In the genomic region with DNA sequence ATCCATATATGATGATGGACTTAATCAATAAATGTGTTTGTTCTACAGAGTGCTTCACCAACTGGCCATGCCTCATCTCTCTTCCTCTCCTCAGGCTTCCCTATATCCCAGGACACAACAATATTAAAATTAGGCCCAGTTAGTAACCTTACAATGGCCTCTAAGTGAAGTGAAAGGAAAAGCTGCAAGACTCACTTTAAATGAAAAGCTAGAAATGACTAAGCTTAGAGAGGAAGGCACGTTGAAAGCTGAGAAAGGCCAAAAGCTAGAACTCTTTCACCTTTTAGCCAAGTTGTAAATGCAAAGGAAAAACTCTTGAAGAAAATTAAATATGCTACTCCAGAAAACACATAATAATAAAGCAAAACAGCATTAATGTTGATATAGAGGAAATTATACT, we compare ENCODE assay signal across 29 cellular contexts.
DNase-seq lines count a peak whose midpoint lies in the region; ATAC-seq and TF ChIP-seq lines count a peak whose summit lies in the region.
"Had no signal": no experiment of that assay in that cellular context is flagged by ENCODE, and none has a peak within 500 bp of the region (broad histone marks: within the 10 kb centered on the region; RNA-seq: fewer than 3 reads in every experiment).

No MANE protein-coding gene starts in this region.

- peak; percentile 92 for ATAC-seq in GM18858 (IDR thresholded peaks at IDR 0.05; ENCODE audit: unreplicated experiment)
- peak; percentile 72 for ATAC-seq in GM21619 (IDR thresholded peaks at IDR 0.05; ENCODE audit: unreplicated experiment)
- ATAC-seq in HG02973 (IDR thresholded peaks at IDR 0.05; ENCODE audit: unreplicated experiment) = peak; percentile 67
- no peak for ATAC-seq in HG03439 (IDR thresholded peaks at IDR 0.05; ENCODE audit: unreplicated experiment)
- ATAC-seq: activated T-cell treated with anti-CD3 and anti-CD28 coated beads, Interleukin-2, amount 50 U/mL, for 4 hours; heart right ventricle; sciatic nerve had no signal

- H3F3A ChIP-seq in MM.1S (ENCODE audit: insufficient read depth, low read length) = no peaks in the 10 kb centered on the region

- no peaks in the 10 kb centered on the region for H3K27me3 ChIP-seq in OCI-LY3 (ENCODE audit: low read depth, low read length)
- H3K27me3 ChIP-seq in MM.1S (replicated peaks; ENCODE audit: insufficient read depth, low read length) = no peaks in the 10 kb centered on the region
- H3K27me3 ChIP-seq: BLaER1 treated with 17β-estradiol and CSF1 and Interleukin-3, amounts not matched to agents 10 nM and 100 nM; breast epithelium; heart right ventricle; vagina had no signal

- H3K9ac ChIP-seq in OCI-LY3 (ENCODE audit: low read length) = peak overlapping the region; percentile 21; the same call in 1 of the 2 replicates
- no peak overlapping the region for H3K9ac ChIP-seq in MM.1S (ENCODE audit: low read length)
- H3K9ac ChIP-seq: BLaER1 treated with 17β-estradiol and CSF1 and Interleukin-3, amounts not matched to agents 10 nM and 100 nM; SK-N-SH had no signal

- H3K4me3 ChIP-seq in OCI-LY3 (ENCODE audit: low read length) (no peak overlapping the region), MM.1S (ENCODE audit: low read length) (no peak overlapping the region)
- H3K4me3 ChIP-seq: BLaER1 treated with 17β-estradiol and CSF1 and Interleukin-3, amounts not matched to agents 10 nM and 100 nM; breast epithelium; heart right ventricle; vagina had no signal

- H3K4me1 ChIP-seq in OCI-LY3 (ENCODE audit: low read length) (peaks cover 17% of the 10 kb centered on the region), MM.1S (ENCODE audit: low read length) (no peaks in the 10 kb centered on the region)
- H3K4me1 ChIP-seq: BLaER1 treated with 17β-estradiol and CSF1 and Interleukin-3, amounts not matched to agents 10 nM and 100 nM; breast epithelium; Caco-2; heart right ventricle; vagina had no signal

- H2AFZ ChIP-seq in OCI-LY3 (ENCODE audit: low read depth, low read length) (peak overlapping the region; percentile 42; the same call in 1 of the 2 replicates), MM.1S (ENCODE audit: low read length) (no peak overlapping the region)

- H3K27ac ChIP-seq in OCI-LY3 (ENCODE audit: low read length) (peak overlapping the region; percentile 76), MM.1S (ENCODE audit: low read length) (no peak overlapping the region)
- H3K27ac ChIP-seq: BLaER1 treated with 17β-estradiol and CSF1 and Interleukin-3, amounts not matched to agents 10 nM and 100 nM; breast epithelium; heart right ventricle; vagina had no signal

- H3K4me2 ChIP-seq in OCI-LY3 (ENCODE audit: low read length) = peak overlapping the region; percentile 37
- H3K4me2 ChIP-seq in MM.1S (ENCODE audit: low read depth, low read length) = no peak overlapping the region
- H3K4me2 ChIP-seq: BLaER1 treated with 17β-estradiol and CSF1 and Interleukin-3, amounts not matched to agents 10 nM and 100 nM; SK-N-SH had no signal

- H3K36me3 ChIP-seq in OCI-LY3 (replicated peaks; ENCODE audit: low read depth, low read length) (peaks cover 4% of the 10 kb centered on the region), MM.1S (replicated peaks; ENCODE audit: insufficient read depth, low read length) (no peaks in the 10 kb centered on the region)
- H3K36me3 ChIP-seq: BLaER1 treated with 17β-estradiol and CSF1 and Interleukin-3, amounts not matched to agents 10 nM and 100 nM; breast epithelium; heart right ventricle; vagina had no signal

- H3K9me2 ChIP-seq in MM.1S (replicated peaks; ENCODE audit: insufficient read depth, low read length) = no peaks in the 10 kb centered on the region
- H3K9me2 ChIP-seq: SK-N-SH had no signal

- H3K79me2 ChIP-seq in OCI-LY3 (ENCODE audit: low read length) (no peaks in the 10 kb centered on the region), MM.1S (ENCODE audit: low read length) (no peaks in the 10 kb centered on the region)

- no peak for DNase-seq in MM.1S
- DNase-seq in NCI-H146 (lab: John Stamatoyannopoulos, UW) = no peak
- no peak for DNase-seq in GDM1 (lab: John Stamatoyannopoulos, UW)
- DNase-seq: activated CD4-positive, alpha-beta T cell treated with anti-CD3 and anti-CD28 coated beads for 48 hours; activated naive CD4-positive, alpha-beta T cell; activated T-cell treated with anti-CD3 and anti-CD28 coated beads, Interleukin-2, amount 50 U/mL, for 4 hours; amniotic stem cell; Caco-2; DMS79 treated with DMSO at 0.1 percent for 48 hours; effector CD8-positive, alpha-beta T cell; erythroblast; foreskin fibroblast; HCEC 1CT; heart right ventricle; mammary epithelial cell; NCI-H1417 treated with DMSO at 0.1 percent for 48 hours; NCI-H2107; RPMI8226; SK-N-SH; stimulated activated naive CD4-positive, alpha-beta T cell treated with Interleukin-2 at 50 U/mL for 16 hours had no signal

- H3K9me3 ChIP-seq in OCI-LY3 (ENCODE audit: insufficient read depth, low read length) (peaks cover 3% of the 10 kb centered on the region; the same call in 1 of the 2 replicates), MM.1S (replicated peaks; ENCODE audit: insufficient read depth, low read length) (no peaks in the 10 kb centered on the region)
- H3K9me3 ChIP-seq: breast epithelium, Caco-2, SK-N-SH, vagina had no signal

- H4K20me1 ChIP-seq in OCI-LY3 (ENCODE audit: insufficient read depth, low read length) = no peaks in the 10 kb centered on the region
- no peaks in the 10 kb centered on the region for H4K20me1 ChIP-seq in MM.1S (ENCODE audit: insufficient read depth, low read length)
- H4K20me1 ChIP-seq: BLaER1 treated with 17β-estradiol and CSF1 and Interleukin-3, amounts not matched to agents 10 nM and 100 nM had no signal

- TF ChIP-seq CTCF in OCI-LY3 (IDR thresholded peaks at IDR 0.05; ENCODE audit: low read depth, low read length) = no peak
- no peak for TF ChIP-seq CTCF in MM.1S (IDR thresholded peaks at IDR 0.05; ENCODE audit: low read length)
